In genomic region chr1:156883919-156884318, GRCh38 we compare ENCODE assay signal across 22 cellular contexts. TPM values are rescaled to one million over a fixed set of nuclear protein-coding genes. Genes with fewer than 3 reads are reported as not detected.
DNase-seq lines count a peak whose midpoint lies in the region; ATAC-seq and TF ChIP-seq lines count a peak whose summit lies in the region.
"Had no signal": no experiment of that assay in that cellular context is flagged by ENCODE, and none has a peak within 500 bp of the region (broad histone marks: within the 10 kb centered on the region; RNA-seq: fewer than 3 reads in every experiment).

No MANE protein-coding gene starts in this region.

- H3K36me3 ChIP-seq in BLaER1: no peaks in the 10 kb centered on the region
- H3K36me3 ChIP-seq in lower lobe of right lung: no peaks in the 10 kb centered on the region
- H3K36me3 ChIP-seq: BE2C had no signal

- H3K27ac ChIP-seq in BLaER1 (no peak overlapping the region), lower lobe of right lung (no peak overlapping the region)
- H3K27ac ChIP-seq: A549, GM23248 had no signal

- H3K9me3 ChIP-seq in BLaER1 (no peaks in the 10 kb centered on the region), lower lobe of right lung (no peaks in the 10 kb centered on the region)
- H3K9me3 ChIP-seq: A549, BE2C had no signal

- H3K4me1 ChIP-seq in BLaER1 (peaks cover 40% of the 10 kb centered on the region), lower lobe of right lung (no peaks in the 10 kb centered on the region)
- H3K4me1 ChIP-seq: A549 had no signal

- intact Hi-C loops in lower lobe of right lung (cut with DNase I): no loop called here

- H3K9ac ChIP-seq in BLaER1: peak overlapping the region; percentile 24; the same call in 1 of the 2 replicates
- H3K9ac ChIP-seq: GM23248 had no signal

- H3K9me3 Mint-ChIP-seq in glutamatergic neuron (ENCODE audit: unreplicated experiment): peaks cover 8% of the 10 kb centered on the region
- H3K9me3 Mint-ChIP-seq: H9, HFFc6 had no signal

- no peaks in the 10 kb centered on the region for H3K36me3 Mint-ChIP-seq in glutamatergic neuron (ENCODE audit: unreplicated experiment)
- H3K36me3 Mint-ChIP-seq: CD4-positive, alpha-beta memory T cell had no signal

- no peak for TF ChIP-seq CTCF in glutamatergic neuron (IDR thresholded peaks at IDR 0.05; ENCODE audit: partially characterized antibody, unreplicated experiment)
- no peak for TF ChIP-seq CTCF in lower lobe of right lung (IDR thresholded peaks at IDR 0.05)

- H3K27ac Mint-ChIP-seq in glutamatergic neuron (ENCODE audit: unreplicated experiment): peak overlapping the region; percentile 59
- H3K27ac Mint-ChIP-seq: H9, HFFc6 had no signal

- no peaks in the 10 kb centered on the region for H4K20me1 ChIP-seq in BLaER1

- H3K4me3 Mint-ChIP-seq in glutamatergic neuron (ENCODE audit: unreplicated experiment): peak overlapping the region; percentile 69
- H3K4me3 Mint-ChIP-seq: CD4-positive, alpha-beta memory T cell; H9; HFFc6 had no signal

- H3K27me3 ChIP-seq in BLaER1: no peaks in the 10 kb centered on the region
- H3K27me3 ChIP-seq in lower lobe of right lung (ENCODE audit: low read depth): peaks cover 25% of the 10 kb centered on the region
- H3K27me3 ChIP-seq: BE2C had no signal

- ATAC-seq in HG03565 (IDR thresholded peaks at IDR 0.05; ENCODE audit: unreplicated experiment) (no peak), GM21528 (IDR thresholded peaks at IDR 0.05; ENCODE audit: low FRiP score, unreplicated experiment) (no peak), lower lobe of right lung (no peak)
- ATAC-seq: HCT116 had no signal

- DNase-seq in NCI-H69 (lab: John Stamatoyannopoulos, UW) (peak; percentile 50), glutamatergic neuron (no peak), lower lobe of right lung (no peak)
- DNase-seq: 8988T; ACHN; AML-193; BE2C; C1 segment of cervical spinal cord; Calu3; CD4-positive, alpha-beta memory T cell; COR-L47; DMS153; DND-41; GM23248; H9; HFFc6 had no signal

- peaks cover 68% of the 10 kb centered on the region for H3K4me1 Mint-ChIP-seq in glutamatergic neuron (ENCODE audit: low read depth, unreplicated experiment)
- H3K4me1 Mint-ChIP-seq: CD4-positive, alpha-beta memory T cell had no signal

- peak overlapping the region; percentile 28; the same call in 1 of the 2 replicates for H3K4me2 ChIP-seq in BLaER1
- H3K4me2 ChIP-seq: A549 had no signal

- H3K4me3 ChIP-seq in BLaER1: no peak overlapping the region
- no peak overlapping the region for H3K4me3 ChIP-seq in lower lobe of right lung
- H3K4me3 ChIP-seq: A549, GM23248 had no signal

- peaks cover 25% of the 10 kb centered on the region for H3K27me3 Mint-ChIP-seq in glutamatergic neuron (ENCODE audit: unreplicated experiment)

RNA-seq across cellular contexts. Expression of gene PEAR1, which starts 9.6 kb away (rescaled TPM):
- 1.2 TPM for total RNA-seq in glutamatergic neuron (ENCODE audit: unreplicated experiment)
- total RNA-seq in lower lobe of right lung: 14.8 TPM
- total RNA-seq: H4 had no signal

RNA-seq across cellular contexts. Expression of gene NTRK1, which starts 23.3 kb away (rescaled TPM):
- total RNA-seq in glutamatergic neuron (ENCODE audit: unreplicated experiment): 296 TPM
- total RNA-seq in lower lobe of right lung: 1.9 TPM
- total RNA-seq: Calu3 had no signal

RNA-seq across cellular contexts. Expression of gene INSRR, which starts 25.0 kb away (rescaled TPM):
- total RNA-seq in glutamatergic neuron (ENCODE audit: unreplicated experiment) (6.9 TPM), lower lobe of right lung (not detected)
- total RNA-seq: Calu3, GM23248, H4, H9, HFFc6 had no signal

RNA-seq across cellular contexts. Expression of gene LRRC71, which starts 36.5 kb away (rescaled TPM):
- total RNA-seq in glutamatergic neuron (ENCODE audit: unreplicated experiment) (not detected), lower lobe of right lung (5.3 TPM)
- total RNA-seq: Calu3; CD4-positive, alpha-beta memory T cell; H4; H9 had no signal

Comparison
In these comparisons a context has a peak if more than half of its experiments do, and no peak if none do; other contexts are left out.
1. RNA of gene NTRK1, which starts 23.3 kb away (total RNA-seq): 296 TPM in glutamatergic neuron (single experiment); 1.9 TPM in lower lobe of right lung (single experiment); every median in the first group is over 100 times any median in the second.